18 cellular contexts compared by ENCODE assay signal in genomic region chr16:87409153-87409552, GRCh38.
"Had no signal": no experiment of that assay in that cellular context is flagged by ENCODE, and none has a peak within 500 bp of the region (broad histone marks: within the 10 kb centered on the region; RNA-seq: fewer than 3 reads in every experiment).

No MANE protein-coding gene starts in this region.

- H3K27ac ChIP-seq: foreskin keratinocyte, parathyroid adenoma, psoas muscle, right lobe of liver, skin epidermis, tibial artery had no signal

- ATAC-seq: foreskin keratinocyte; left colon; natural killer cell treated with Interleukin-12 subunit alpha and Interleukin-12 subunit beta and Interleukin-15 and Interleukin-18, amount 100 ng/mL, for 72 hours; psoas muscle; right lobe of liver; stimulated activated naive CD8-positive, alpha-beta T cell treated with anti-CD3 and anti-CD28 coated beads, Interleukin-15, Interleukin-2, amounts not matched to agents 100 U/mL and 50 U/mL, for 24 hours had no signal

- H3K27ac Mint-ChIP-seq: immature natural killer cell; natural killer cell treated with Interleukin-12 subunit alpha and Interleukin-12 subunit beta and Interleukin-15 and Interleukin-18, amount 100 ng/mL, for 72 hours had no signal

- H3K36me3 Mint-ChIP-seq: natural killer cell treated with Interleukin-12 subunit alpha and Interleukin-12 subunit beta and Interleukin-15 and Interleukin-18, amount 100 ng/mL, for 72 hours had no signal

- DNase-seq: effector memory CD4-positive, alpha-beta T cell; erythroblast; foreskin keratinocyte; immature natural killer cell; left colon; midbrain; psoas muscle; retina; stimulated activated CD4-positive, alpha-beta T cell treated with anti-CD3 and anti-CD28 coated beads, Interleukin-12 subunit alpha, Interleukin-12 subunit beta, amount 100 ng/mL, for 4 hours; stimulated activated naive CD8-positive, alpha-beta T cell treated with anti-CD3 and anti-CD28 coated beads, Interleukin-15, Interleukin-2, amounts not matched to agents 100 U/mL and 50 U/mL, for 24 hours; upper lobe of left lung; uterus had no signal

- H3K36me3 ChIP-seq: uterus had no signal

- H2AFZ ChIP-seq: parathyroid adenoma had no signal

- H3K4me1 Mint-ChIP-seq: central memory CD8-positive, alpha-beta T cell had no signal

- H3K9me3 Mint-ChIP-seq: central memory CD8-positive, alpha-beta T cell; natural killer cell treated with Interleukin-12 subunit alpha and Interleukin-12 subunit beta and Interleukin-15 and Interleukin-18, amount 100 ng/mL, for 72 hours had no signal

- H3K4me1 ChIP-seq: foreskin keratinocyte, parathyroid adenoma, psoas muscle, right lobe of liver, tibial artery, uterus had no signal

- H3K27me3 Mint-ChIP-seq: central memory CD8-positive, alpha-beta T cell; natural killer cell treated with Interleukin-12 subunit alpha and Interleukin-12 subunit beta and Interleukin-15 and Interleukin-18, amount 100 ng/mL, for 72 hours had no signal

- H3K27me3 ChIP-seq: foreskin keratinocyte, right lobe of liver, tibial artery, upper lobe of left lung, uterus had no signal

- H3K9me3 ChIP-seq: psoas muscle, right lobe of liver, tibial artery, upper lobe of left lung, uterus had no signal

- H3K79me2 ChIP-seq: parathyroid adenoma had no signal

- H3K9ac ChIP-seq: parathyroid adenoma had no signal

- H3K4me3 Mint-ChIP-seq: central memory CD8-positive, alpha-beta T cell; immature natural killer cell; natural killer cell treated with Interleukin-12 subunit alpha and Interleukin-12 subunit beta and Interleukin-15 and Interleukin-18, amount 100 ng/mL, for 72 hours had no signal

- H3K4me3 ChIP-seq: psoas muscle, right lobe of liver, skin epidermis, tibial artery, upper lobe of left lung, uterus had no signal
